Comparison of ENCODE assay signal across 24 cellular contexts in genomic region chr2:58842501-58843144, GRCh38.
"Had no signal": no experiment of that assay in that cellular context is flagged by ENCODE, and none has a peak within 500 bp of the region (broad histone marks: within the 10 kb centered on the region; RNA-seq: fewer than 3 reads in every experiment).

No MANE protein-coding gene starts in this region.

- H3K4me1 ChIP-seq: adrenal gland, ascending aorta had no signal

- H3K27ac Mint-ChIP-seq: activated CD8-positive, alpha-beta T cell treated with anti-CD3 and anti-CD28 coated beads, Interleukin-2, amount 10 ng/mL, durations not matched to agents 7 days and 5 days; activated naive CD8-positive, alpha-beta T cell treated with anti-CD3 and anti-CD28 coated beads, Interleukin-2, amount 10 ng/mL, durations not matched to agents 7 days and 5 days; T-helper 2 cell treated with Interferon-gamma antibody and Interleukin-4, amounts not matched to agents 5 μg/mL and 100 μg/mL, for 36 hours had no signal

- H3K4me3 Mint-ChIP-seq: activated CD8-positive, alpha-beta T cell treated with anti-CD3 and anti-CD28 coated beads, Interleukin-2, amount 10 ng/mL, durations not matched to agents 7 days and 5 days; activated naive CD8-positive, alpha-beta T cell treated with anti-CD3 and anti-CD28 coated beads, Interleukin-2, amount 10 ng/mL, durations not matched to agents 7 days and 5 days; central memory CD8-positive, alpha-beta T cell; T-helper 2 cell treated with Interferon-gamma antibody and Interleukin-4, amounts not matched to agents 5 μg/mL and 100 μg/mL, for 36 hours had no signal

- H3K36me3 ChIP-seq: adrenal gland, ascending aorta had no signal

- H3K9me3 ChIP-seq: adrenal gland, ascending aorta had no signal

- H3K27me3 Mint-ChIP-seq: central memory CD8-positive, alpha-beta T cell had no signal

- H3K4me3 ChIP-seq: adrenal gland, ascending aorta, SK-N-MC had no signal

- H3K4me2 ChIP-seq: KMS-11 had no signal

- H3K36me3 Mint-ChIP-seq: activated naive CD8-positive, alpha-beta T cell treated with anti-CD3 and anti-CD28 coated beads, Interleukin-2, amount 10 ng/mL, durations not matched to agents 7 days and 5 days; brain had no signal

- H3K9me3 Mint-ChIP-seq: activated naive CD8-positive, alpha-beta T cell treated with anti-CD3 and anti-CD28 coated beads, Interleukin-2, amount 10 ng/mL, durations not matched to agents 7 days and 5 days; brain; central memory CD8-positive, alpha-beta T cell; T-helper 2 cell treated with Interferon-gamma antibody and Interleukin-4, amounts not matched to agents 5 μg/mL and 100 μg/mL, for 36 hours had no signal

- H3K27me3 ChIP-seq: adrenal gland, ascending aorta had no signal

- H3K9ac ChIP-seq: KMS-11 had no signal

- H3K27ac ChIP-seq: adrenal gland, ascending aorta, KMS-11, SK-N-MC had no signal

- DNase-seq: activated CD4-positive, alpha-beta T cell treated with anti-CD3 and anti-CD28 coated beads for 48 hours; activated CD4-positive, alpha-beta T cell treated with anti-CD3 and anti-CD28 coated beads, Interleukin-2, amount 50 U/mL, for 4 hours; activated CD4-positive, CD25-positive, alpha-beta regulatory T cell treated with anti-CD3 and anti-CD28 coated beads, Interleukin-2, amount 50 U/mL, for 72 hours; activated CD8-positive, alpha-beta memory T cell treated with anti-CD3 and anti-CD28 coated beads, Interleukin-2, amount 50 U/mL, for 48 hours; activated CD8-positive, alpha-beta T cell treated with anti-CD3 and anti-CD28 coated beads, Interleukin-2, amount 10 ng/mL, durations not matched to agents 7 days and 5 days; activated naive CD4-positive, alpha-beta T cell treated with anti-CD3 and anti-CD28 coated beads, Interleukin-2, amount 50 U/mL, for 16 hours; activated naive CD8-positive, alpha-beta T cell treated with anti-CD3 and anti-CD28 coated beads, Interleukin-2, amount 10 ng/mL, durations not matched to agents 7 days and 5 days; activated T-cell treated with anti-CD3 and anti-CD28 coated beads, Interleukin-2, amount 50 U/mL, for 1 hour; adrenal gland; MM.1S; NCI-H1105 treated with DMSO at 0.1 percent for 48 hours; NCI-H1436 treated with DMSO at 0.1 percent for 48 hours; NCI-H187; NCI-H2081; NCI-H510A treated with DMSO at 0.1 percent for 48 hours; PC-3; SIG-M5; SW 1271 had no signal

- H3K4me1 Mint-ChIP-seq: activated naive CD8-positive, alpha-beta T cell treated with anti-CD3 and anti-CD28 coated beads, Interleukin-2, amount 10 ng/mL, durations not matched to agents 7 days and 5 days; brain; central memory CD8-positive, alpha-beta T cell had no signal

- ATAC-seq: activated CD8-positive, alpha-beta T cell treated with anti-CD3 and anti-CD28 coated beads, Interleukin-2, amount 10 ng/mL, durations not matched to agents 7 days and 5 days; PC-3 had no signal
